ENCODE assay signal across 8 cellular contexts in the genomic region with DNA sequence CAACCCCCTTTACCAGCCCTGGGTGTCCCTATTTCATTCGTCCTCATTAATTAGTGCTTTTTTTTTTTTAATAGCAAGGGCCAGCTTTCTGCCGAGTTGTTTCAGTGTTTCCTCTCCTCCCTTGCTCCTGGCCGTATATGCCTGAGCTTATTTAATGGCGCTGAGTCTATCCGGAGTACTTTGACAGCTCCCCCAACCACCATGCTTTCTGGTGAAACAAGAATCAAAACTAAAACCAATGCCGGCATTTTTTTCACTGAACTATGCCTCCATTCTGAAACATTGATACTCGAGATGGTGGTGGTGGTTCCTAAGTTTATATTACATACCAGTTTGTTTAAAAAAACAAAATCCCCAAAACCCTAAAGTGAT. TPM values are rescaled to one million over a fixed set of nuclear protein-coding genes. Genes with fewer than 3 reads are reported as not detected.
DNase-seq lines count a peak whose midpoint lies in the region; ATAC-seq and TF ChIP-seq lines count a peak whose summit lies in the region.

No MANE protein-coding gene starts in this region.

- DNase-seq in BJ (ENCODE audit: low read depth): no peak
- DNase-seq in NCI-H146 treated with DMSO at 0.1 percent for 48 hours (lab: John Stamatoyannopoulos, UW; ENCODE audit: unreplicated experiment): peak; percentile 34
- no peak for DNase-seq in activated naive CD8-positive, alpha-beta T cell treated with anti-CD3 and anti-CD28 coated beads for 36 hours
- DNase-seq in stimulated activated effector memory CD8-positive, alpha-beta T cell treated with anti-CD3 and anti-CD28 coated beads, Interleukin-12 subunit alpha, Interleukin-12 subunit beta, amount 100 ng/mL, for 72 hours (ENCODE audit: low spot score in 2 of 2): no peak
- DNase-seq in 8988T: no peak
- DNase-seq in dedifferentiated amniotic fluid mesenchymal stem cell (ENCODE audit: extremely low spot score): no peak

- POLR2A ChIA-PET in BJ (lab: Charles Lee): interaction anchor here (0.6 to 1.2 kb wide), 3 partner anchors 39 to 199 kb away, joined by 3 to 4 read pairs (median 3); no protein-coding TSS in a partner anchor

- ATAC-seq in GM19395 (IDR thresholded peaks at IDR 0.05; ENCODE audit: unreplicated experiment): peak; percentile 24
- no peak for ATAC-seq in stimulated activated effector memory CD8-positive, alpha-beta T cell treated with anti-CD3 and anti-CD28 coated beads, Interleukin-12 subunit alpha, Interleukin-12 subunit beta, amount 100 ng/mL, for 72 hours

- peak overlapping the region; percentile 82 for H3K4me3 Mint-ChIP-seq in activated naive CD8-positive, alpha-beta T cell treated with anti-CD3 and anti-CD28 coated beads for 36 hours
- H3K4me3 Mint-ChIP-seq in stimulated activated effector memory CD8-positive, alpha-beta T cell treated with anti-CD3 and anti-CD28 coated beads, Interleukin-12 subunit alpha, Interleukin-12 subunit beta, amount 100 ng/mL, for 72 hours: peak overlapping the region; percentile 82

- H3K4me1 Mint-ChIP-seq in activated naive CD8-positive, alpha-beta T cell treated with anti-CD3 and anti-CD28 coated beads for 36 hours: peaks cover 13% of the 10 kb centered on the region
- H3K4me1 Mint-ChIP-seq in stimulated activated effector memory CD8-positive, alpha-beta T cell treated with anti-CD3 and anti-CD28 coated beads, Interleukin-12 subunit alpha, Interleukin-12 subunit beta, amount 100 ng/mL, for 72 hours: peaks cover 14% of the 10 kb centered on the region

- no peak for TF ChIP-seq CTCF in BJ (IDR thresholded peaks at IDR 0.05; ENCODE audit: insufficient read depth, low read depth, low read length)

- H3K36me3 ChIP-seq in BJ (ENCODE audit: control insufficient read depth, insufficient read depth, low read length): no peaks in the 10 kb centered on the region
- H3K36me3 ChIP-seq in iPS-15b (ENCODE audit: control insufficient read depth, insufficient read depth, low read length): no peaks in the 10 kb centered on the region

- H3K9me3 ChIP-seq in iPS-15b (ENCODE audit: control insufficient read depth, insufficient read depth, low read length): no peaks in the 10 kb centered on the region

- H3K4me1 ChIP-seq in iPS-15b (ENCODE audit: control insufficient read depth, insufficient read depth, low read length): peaks cover 5% of the 10 kb centered on the region

- H3K27me3 Mint-ChIP-seq in activated naive CD8-positive, alpha-beta T cell treated with anti-CD3 and anti-CD28 coated beads for 36 hours: peaks cover 61% of the 10 kb centered on the region

- H3K9ac ChIP-seq in iPS-15b (ENCODE audit: low read depth, low read length): peak overlapping the region; percentile 62

- no peaks in the 10 kb centered on the region for H3K9me3 Mint-ChIP-seq in activated naive CD8-positive, alpha-beta T cell treated with anti-CD3 and anti-CD28 coated beads for 36 hours
- H3K9me3 Mint-ChIP-seq in stimulated activated effector memory CD8-positive, alpha-beta T cell treated with anti-CD3 and anti-CD28 coated beads, Interleukin-12 subunit alpha, Interleukin-12 subunit beta, amount 100 ng/mL, for 72 hours: no peaks in the 10 kb centered on the region

- peak overlapping the region; percentile 32 for H3K27ac Mint-ChIP-seq in activated naive CD8-positive, alpha-beta T cell treated with anti-CD3 and anti-CD28 coated beads for 36 hours
- H3K27ac Mint-ChIP-seq in stimulated activated effector memory CD8-positive, alpha-beta T cell treated with anti-CD3 and anti-CD28 coated beads, Interleukin-12 subunit alpha, Interleukin-12 subunit beta, amount 100 ng/mL, for 72 hours: peak overlapping the region; percentile 64

- H3K27me3 ChIP-seq in BJ (ENCODE audit: control insufficient read depth, insufficient read depth, low read length): no peaks in the 10 kb centered on the region
- H3K27me3 ChIP-seq in iPS-15b (ENCODE audit: control insufficient read depth, insufficient read depth, low read length): peaks cover 20% of the 10 kb centered on the region

- H3K4me3 ChIP-seq in BJ (ENCODE audit: low read depth, low read length) (peak overlapping the region; percentile 92), iPS-15b (ENCODE audit: low read depth, low read length) (peak overlapping the region; percentile 71)

- CTCF ChIA-PET in BJ (lab: Yijun Ruan, JAX): interaction anchor here (0.9 to 2.6 kb wide), 3 partner anchors 34 to 66 kb away, joined by 3 to 12 read pairs (median 4); no protein-coding TSS in a partner anchor

- H3K36me3 Mint-ChIP-seq in activated naive CD8-positive, alpha-beta T cell treated with anti-CD3 and anti-CD28 coated beads for 36 hours: no peaks in the 10 kb centered on the region
- no peaks in the 10 kb centered on the region for H3K36me3 Mint-ChIP-seq in stimulated activated effector memory CD8-positive, alpha-beta T cell treated with anti-CD3 and anti-CD28 coated beads, Interleukin-12 subunit alpha, Interleukin-12 subunit beta, amount 100 ng/mL, for 72 hours

RNA-seq across cellular contexts. Expression of a gene that starts 1.2 kb away (rescaled TPM):
- 30.1 and 42.1 TPM in 2 replicates for polyA plus RNA-seq in BJ (2011; rRNA removed)
- 21.3 and 23.6 TPM in 2 replicates for polyA minus RNA-seq in BJ (2011; rRNA and poly(A)+ RNA removed)
- total RNA-seq in activated naive CD8-positive, alpha-beta T cell treated with anti-CD3 and anti-CD28 coated beads for 36 hours: 1 to 10 TPM; 1.9 to 2.4 TPM

RNA-seq across cellular contexts. Expression of a gene that starts 57.9 kb away (rescaled TPM):
- polyA plus RNA-seq in BJ (2011; rRNA removed): 0.16 and 0.29 TPM in 2 replicates
- polyA minus RNA-seq in BJ (2011; rRNA and poly(A)+ RNA removed): 0.26 and 0.33 TPM in 2 replicates
- not detected for total RNA-seq in activated naive CD8-positive, alpha-beta T cell treated with anti-CD3 and anti-CD28 coated beads for 36 hours
